Comparison of ENCODE assay signal across 37 cellular contexts in the genomic region with DNA sequence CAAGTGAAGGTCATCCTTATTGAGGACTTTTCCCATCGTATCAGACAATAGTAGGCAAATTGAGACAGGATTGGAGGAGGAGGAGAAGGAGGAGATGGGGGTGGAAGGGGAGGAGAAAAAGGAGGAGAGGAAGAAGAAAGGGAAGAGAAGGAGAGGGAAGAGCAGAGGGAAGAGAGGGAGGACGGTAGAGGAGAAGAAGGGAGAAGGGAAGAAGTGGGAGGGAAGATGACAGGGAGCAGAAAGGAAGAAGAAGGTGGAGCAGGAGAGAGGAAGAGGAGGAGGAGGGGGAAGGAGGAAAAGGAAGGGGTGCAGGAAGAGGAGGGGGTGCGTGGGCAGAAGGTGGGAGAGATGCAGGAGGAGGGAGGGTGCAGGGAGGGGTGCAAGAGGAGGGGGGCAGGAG. TPM values are rescaled to one million over a fixed set of nuclear protein-coding genes. Genes with fewer than 3 reads are reported as not detected.
"Had no signal": no experiment of that assay in that cellular context is flagged by ENCODE, and none has a peak within 500 bp of the region (broad histone marks: within the 10 kb centered on the region; RNA-seq: fewer than 3 reads in every experiment).

No MANE protein-coding gene starts in this region.

- DNase-seq: activated CD4-positive, alpha-beta memory T cell treated with anti-CD3 and anti-CD28 coated beads for 36 hours; activated CD4-positive, alpha-beta T cell treated with anti-CD3 and anti-CD28 coated beads for 4 hours; activated CD8-positive, alpha-beta memory T cell treated with anti-CD3 and anti-CD28 coated beads, Interleukin-2, amount 50 U/mL, for 4 hours; activated T-cell treated with anti-CD3 and anti-CD28 coated beads, Interleukin-2, amount 50 U/mL, for 1 hour; anterior cingulate cortex; dermis blood vessel endothelial cell; effector CD4-positive, alpha-beta T cell; glutamatergic neuron; left cardiac atrium; mammary epithelial cell; naive B cell; nephron progenitor cell; nucleus accumbens; pancreas; retina; sigmoid colon; stimulated activated CD4-positive, alpha-beta T cell treated with anti-CD3 and anti-CD28 coated beads, Interleukin-15, amount 100 ng/mL, for 24 hours; stimulated activated CD4-positive, alpha-beta T cell treated with anti-CD3 and anti-CD28 coated beads, Interleukin-2, amount 100 ng/mL, for 24 hours; stimulated activated naive CD4-positive, alpha-beta T cell; T-helper 9 cell; tibial artery; upper lobe of right lung had no signal

- H3K27me3 ChIP-seq: pancreas, sigmoid colon, suprapubic skin, tibial artery, upper lobe of right lung had no signal

- H3K4me2 ChIP-seq: smooth muscle cell had no signal

- H3K4me3 Mint-ChIP-seq: activated CD4-positive, alpha-beta memory T cell treated with anti-CD3 and anti-CD28 coated beads for 36 hours; central memory CD8-positive, alpha-beta T cell; mesothelial cell of epicardium; naive B cell; nephron progenitor cell; T-helper 1 cell treated with Interleukin-12 subunit alpha and Interleukin-12 subunit beta and Interleukin-4 antibody, amounts not matched to agents 30 μg/mL and 1 μg/mL, for 36 hours had no signal

- H3K9me3 ChIP-seq: pancreas, prostate gland, sigmoid colon, suprapubic skin, tibial artery, upper lobe of right lung had no signal

- H3K27me3 Mint-ChIP-seq: activated CD4-positive, alpha-beta memory T cell treated with anti-CD3 and anti-CD28 coated beads for 36 hours had no signal

- ATAC-seq: activated naive CD4-positive, alpha-beta T cell treated with anti-CD3 and anti-CD28 coated beads, Interleukin-2, amount 50 U/mL, for 72 hours; left cardiac atrium; pancreas; upper lobe of right lung had no signal

- H3K4me1 ChIP-seq: pancreas, prostate gland, suprapubic skin, tibial artery, upper lobe of right lung had no signal

- H3K9me3 Mint-ChIP-seq: activated CD4-positive, alpha-beta memory T cell treated with anti-CD3 and anti-CD28 coated beads for 36 hours; activated naive CD4-positive, alpha-beta T cell treated with anti-CD3 and anti-CD28 coated beads, Interleukin-2, amount 50 U/mL, for 72 hours; activated T-helper 2 cell treated with anti-CD3 and anti-CD28 coated beads, Interferon-gamma antibody, Interleukin-2, Interleukin-4, amounts not matched to agents 10 μg/mL and 5 μg/mL and 100 μg/mL, durations not matched to agents 14 hours and 24 hours and 36 hours; central memory CD8-positive, alpha-beta T cell; mesothelial cell of epicardium; naive B cell; nephron progenitor cell; T-helper 1 cell treated with Interleukin-12 subunit alpha and Interleukin-12 subunit beta and Interleukin-4 antibody, amounts not matched to agents 30 μg/mL and 1 μg/mL, for 36 hours had no signal

- H3K27ac Mint-ChIP-seq: activated CD4-positive, alpha-beta memory T cell treated with anti-CD3 and anti-CD28 coated beads for 36 hours; activated naive CD4-positive, alpha-beta T cell treated with anti-CD3 and anti-CD28 coated beads, Interleukin-2, amount 50 U/mL, for 72 hours; activated T-helper 2 cell treated with anti-CD3 and anti-CD28 coated beads, Interferon-gamma antibody, Interleukin-2, Interleukin-4, amounts not matched to agents 10 μg/mL and 5 μg/mL and 100 μg/mL, durations not matched to agents 14 hours and 24 hours and 36 hours; mesothelial cell of epicardium; nephron progenitor cell; T-helper 1 cell treated with Interleukin-12 subunit alpha and Interleukin-12 subunit beta and Interleukin-4 antibody, amounts not matched to agents 30 μg/mL and 1 μg/mL, for 36 hours had no signal

- H3K36me3 Mint-ChIP-seq: activated CD4-positive, alpha-beta memory T cell treated with anti-CD3 and anti-CD28 coated beads for 36 hours; activated naive CD4-positive, alpha-beta T cell treated with anti-CD3 and anti-CD28 coated beads, Interleukin-2, amount 50 U/mL, for 72 hours; mesothelial cell of epicardium; naive B cell had no signal

- FAIRE-seq: bronchial epithelial cell, frontal cortex, keratinocyte, pancreas, TTC549 had no signal

- H3K36me3 ChIP-seq: prostate gland, sigmoid colon, suprapubic skin, tibial artery, upper lobe of right lung had no signal

- H3K4me3 ChIP-seq: pancreas, prostate gland, sigmoid colon, smooth muscle cell, suprapubic skin, tibial artery, upper lobe of right lung had no signal

- H3K27ac ChIP-seq: epithelial cell of prostate, pancreas, prostate gland, sigmoid colon, suprapubic skin, tibial artery, upper lobe of right lung, VCaP had no signal

- H3K4me1 Mint-ChIP-seq: central memory CD8-positive, alpha-beta T cell had no signal

RNA-seq across cellular contexts. Expression of a gene that starts 26.0 kb away (rescaled TPM):
- total RNA-seq: activated CD4-positive, alpha-beta memory T cell treated with anti-CD3 and anti-CD28 coated beads for 36 hours; activated CD8-positive, alpha-beta memory T cell treated with anti-CD3 and anti-CD28 coated beads for 36 hours; activated naive CD4-positive, alpha-beta T cell treated with anti-CD3 and anti-CD28 coated beads, Interleukin-2, amount 50 U/mL, for 72 hours; activated T-helper 2 cell treated with anti-CD3 and anti-CD28 coated beads, Interferon-gamma antibody, Interleukin-2, Interleukin-4, amounts not matched to agents 10 μg/mL and 5 μg/mL and 100 μg/mL, durations not matched to agents 14 hours and 24 hours and 36 hours; bronchial epithelial cell had no signal
- polyA plus RNA-seq: keratinocyte had no signal
